1 cellular context compared by ENCODE assay signal in genomic region chr7:151398446-151399304, GRCh38.
TF ChIP-seq lines count a peak whose summit lies in the region.

No MANE protein-coding gene starts in this region.

TF ChIP-seq in K562, 482 proteins besides CTCF, POLR2A, EP300 and RAD21:
- TF ChIP-seq MLLT1 (IDR thresholded peaks at IDR 0.05) (peak in 1 of 2 experiments; percentile 70; a peak in 1 of 4 replicates), ZBTB17 (CRISPR knock-in tag; IDR thresholded peaks at IDR 0.05) (peak; percentile 95), CTBP1 (IDR thresholded peaks at IDR 0.05; ENCODE audit: borderline replicate concordance) (no peak), MBD2 (IDR thresholded peaks at IDR 0.05; ENCODE audit: borderline replicate concordance, low read depth) (no peak), ZNF445 (CRISPR knock-in tag; IDR thresholded peaks at IDR 0.05; ENCODE audit: low read depth) (no peak), ZNF75A (CRISPR knock-in tag; IDR thresholded peaks at IDR 0.05) (no peak), KAT2B (IDR thresholded peaks at IDR 0.05; ENCODE audit: low read depth, low read length) (no peak), PTTG1 (tag; IDR thresholded peaks at IDR 0.05; ENCODE audit: low read depth) (no peak), ADNP (tag; IDR thresholded peaks at IDR 0.05) (peak; percentile 77), SMARCA5 (IDR thresholded peaks at IDR 0.05) (0 out of 2 replicates have a peak, but pooled peaks have one; percentile 0), MAFK (IDR thresholded peaks at IDR 0.05; ENCODE audit: low read length) (no peak), KDM4B (IDR thresholded peaks at IDR 0.05; ENCODE audit: borderline replicate concordance in 2 of 2, low read depth in 1 of 2) (no peak), ZFP36 (IDR thresholded peaks at IDR 0.05; ENCODE audit: low read depth, low read length, partially characterized antibody) (peak; percentile 93), RFX1 (IDR thresholded peaks at IDR 0.05) (no peak), IRF1 (CRISPR knock-in tag; IDR thresholded peaks at IDR 0.05; ENCODE audit: borderline replicate concordance) (no peak), TAL1 (IDR thresholded peaks at IDR 0.05) (no peak), ZBTB33 (CRISPR knock-in tag; IDR thresholded peaks at IDR 0.05) (peak; percentile 75), GTF2F1 (IDR thresholded peaks at IDR 0.05; ENCODE audit: low read depth, low read length) (no peak), ZNF140 (CRISPR knock-in tag; IDR thresholded peaks at IDR 0.05) (no peak)
- TF ChIP-seq, protein P1, sequence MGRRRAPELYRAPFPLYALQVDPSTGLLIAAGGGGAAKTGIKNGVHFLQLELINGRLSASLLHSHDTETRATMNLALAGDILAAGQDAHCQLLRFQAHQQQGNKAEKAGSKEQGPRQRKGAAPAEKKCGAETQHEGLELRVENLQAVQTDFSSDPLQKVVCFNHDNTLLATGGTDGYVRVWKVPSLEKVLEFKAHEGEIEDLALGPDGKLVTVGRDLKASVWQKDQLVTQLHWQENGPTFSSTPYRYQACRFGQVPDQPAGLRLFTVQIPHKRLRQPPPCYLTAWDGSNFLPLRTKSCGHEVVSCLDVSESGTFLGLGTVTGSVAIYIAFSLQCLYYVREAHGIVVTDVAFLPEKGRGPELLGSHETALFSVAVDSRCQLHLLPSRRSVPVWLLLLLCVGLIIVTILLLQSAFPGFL (CRISPR knock-in tag; IDR thresholded peaks at IDR 0.05) = no peak
- TF ChIP-seq, protein P2, sequence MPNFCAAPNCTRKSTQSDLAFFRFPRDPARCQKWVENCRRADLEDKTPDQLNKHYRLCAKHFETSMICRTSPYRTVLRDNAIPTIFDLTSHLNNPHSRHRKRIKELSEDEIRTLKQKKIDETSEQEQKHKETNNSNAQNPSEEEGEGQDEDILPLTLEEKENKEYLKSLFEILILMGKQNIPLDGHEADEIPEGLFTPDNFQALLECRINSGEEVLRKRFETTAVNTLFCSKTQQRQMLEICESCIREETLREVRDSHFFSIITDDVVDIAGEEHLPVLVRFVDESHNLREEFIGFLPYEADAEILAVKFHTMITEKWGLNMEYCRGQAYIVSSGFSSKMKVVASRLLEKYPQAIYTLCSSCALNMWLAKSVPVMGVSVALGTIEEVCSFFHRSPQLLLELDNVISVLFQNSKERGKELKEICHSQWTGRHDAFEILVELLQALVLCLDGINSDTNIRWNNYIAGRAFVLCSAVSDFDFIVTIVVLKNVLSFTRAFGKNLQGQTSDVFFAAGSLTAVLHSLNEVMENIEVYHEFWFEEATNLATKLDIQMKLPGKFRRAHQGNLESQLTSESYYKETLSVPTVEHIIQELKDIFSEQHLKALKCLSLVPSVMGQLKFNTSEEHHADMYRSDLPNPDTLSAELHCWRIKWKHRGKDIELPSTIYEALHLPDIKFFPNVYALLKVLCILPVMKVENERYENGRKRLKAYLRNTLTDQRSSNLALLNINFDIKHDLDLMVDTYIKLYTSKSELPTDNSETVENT (CRISPR knock-in tag; IDR thresholded peaks at IDR 0.05) = no peak
